Comparison of ENCODE assay signal across 8 cellular contexts in the genomic region with DNA sequence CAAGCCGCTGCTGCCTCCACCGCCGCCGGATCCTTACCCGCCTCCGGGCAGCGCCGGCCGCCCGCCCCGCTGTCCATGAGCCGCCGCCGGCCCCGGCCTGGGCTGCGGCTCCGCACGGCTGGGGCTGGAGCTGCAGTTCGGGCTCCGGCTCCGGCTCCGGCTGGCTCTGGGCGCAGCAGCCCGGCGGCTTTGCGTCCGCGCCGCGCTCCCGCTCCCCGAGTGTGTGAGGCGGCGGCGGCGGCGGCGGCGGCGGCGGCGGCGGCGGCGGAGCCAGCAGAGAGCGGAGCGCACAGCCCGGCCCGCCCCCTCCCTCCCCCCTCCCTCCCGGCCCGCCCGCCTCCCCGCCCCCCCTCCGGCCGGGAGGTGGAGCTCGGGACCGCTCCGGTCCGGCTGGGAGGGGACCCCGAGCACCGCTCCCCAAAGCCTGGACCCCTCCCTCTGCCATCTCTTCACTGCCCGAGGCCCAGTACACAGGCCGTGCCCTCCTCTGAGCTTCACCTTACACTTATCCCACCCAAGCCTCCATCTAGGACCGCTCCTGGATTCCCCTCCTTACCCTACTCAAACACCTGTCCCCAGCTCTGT. TPM values are rescaled to one million over a fixed set of nuclear protein-coding genes. Genes with fewer than 3 reads are reported as not detected.
A peak's percentile ranks its signal among the peaks of the same experiment; 100 is the strongest.
DNase-seq lines count a peak whose midpoint lies in the region; ATAC-seq and TF ChIP-seq lines count a peak whose summit lies in the region.

A gene (minus strand): TSS at position 225 of the 585 bp plus-strand sequence. CDS start 148 bp downstream, at position 77.

- ATAC-seq in activated CD4-positive, alpha-beta T cell treated with anti-CD3 and anti-CD28 coated beads for 36 hours: peak; percentile 31
- peak; percentile 46 for ATAC-seq in SK-N-SH treated with all-trans-retinoic acid at 6 μM for 48 hours
- ATAC-seq in left lobe of liver: peak; percentile 55
- peak; percentile 31 for ATAC-seq in stimulated activated memory B cell treated with anti-CD40 and anti-IgM and Interleukin-4, amounts not matched to agents 10 μg/mL and 1 μg/mL and 100 μg/mL, for 72 hours
- ATAC-seq in GM21447 (IDR thresholded peaks at IDR 0.05; ENCODE audit: unreplicated experiment): no peak

- peaks cover 65% of the 10 kb centered on the region for H3K27me3 Mint-ChIP-seq in activated CD4-positive, alpha-beta T cell treated with anti-CD3 and anti-CD28 coated beads for 36 hours
- H3K27me3 Mint-ChIP-seq in stimulated activated memory B cell treated with anti-CD40 and anti-IgM and Interleukin-4, amounts not matched to agents 10 μg/mL and 1 μg/mL and 100 μg/mL, for 72 hours: peaks cover 90% of the 10 kb centered on the region

- peak within 1 kb of the TSS; percentile 59 for H3K4me3 Mint-ChIP-seq in activated CD4-positive, alpha-beta T cell treated with anti-CD3 and anti-CD28 coated beads for 36 hours
- peak within 1 kb of the TSS; percentile 64 for H3K4me3 Mint-ChIP-seq in stimulated activated memory B cell treated with anti-CD40 and anti-IgM and Interleukin-4, amounts not matched to agents 10 μg/mL and 1 μg/mL and 100 μg/mL, for 72 hours

- H3K9me3 Mint-ChIP-seq in activated CD4-positive, alpha-beta T cell treated with anti-CD3 and anti-CD28 coated beads for 36 hours (ENCODE audit: low read depth): no peaks in the 10 kb centered on the region
- no peaks in the 10 kb centered on the region for H3K9me3 Mint-ChIP-seq in stimulated activated memory B cell treated with anti-CD40 and anti-IgM and Interleukin-4, amounts not matched to agents 10 μg/mL and 1 μg/mL and 100 μg/mL, for 72 hours

- POLR2A ChIA-PET in activated CD4-positive, alpha-beta T cell treated with anti-CD3 and anti-CD28 coated beads for 36 hours (lab: Charles Lee): interaction anchor here (0.6 to 1.6 kb wide), 3 partner anchors 46 to 185 kb away, joined by 3 read pairs; no protein-coding TSS in a partner anchor

- no peak within 1 kb of the TSS for H3K27ac Mint-ChIP-seq in activated CD4-positive, alpha-beta T cell treated with anti-CD3 and anti-CD28 coated beads for 36 hours
- no peak within 1 kb of the TSS for H3K27ac Mint-ChIP-seq in stimulated activated memory B cell treated with anti-CD40 and anti-IgM and Interleukin-4, amounts not matched to agents 10 μg/mL and 1 μg/mL and 100 μg/mL, for 72 hours

- intact Hi-C loops in activated CD4-positive, alpha-beta T cell treated with anti-CD3 and anti-CD28 coated beads for 36 hours (cut with DNase I, micrococcal nuclease): loop anchor here in 1 of 2 experiments (2.0 to 5.0 kb wide), 2 partner anchors 67 to 89 kb away; a partner anchor contains a TSS

- peak; percentile 50 for DNase-seq in activated CD4-positive, alpha-beta T cell treated with anti-CD3 and anti-CD28 coated beads for 36 hours
- no peak for DNase-seq in activated CD4-positive, alpha-beta T cell treated with anti-CD3 and anti-CD28 coated beads for 1 hour
- DNase-seq in dermis blood vessel endothelial cell (peak; percentile 67), left lobe of liver (ENCODE audit: low spot score) (peak; percentile 62), AML-193 (lab: John Stamatoyannopoulos, UW) (no peak)

- CTCF ChIA-PET in activated CD4-positive, alpha-beta T cell treated with anti-CD3 and anti-CD28 coated beads for 36 hours (lab: Charles Lee): interaction anchor here (0.8 to 7.6 kb wide), 30 partner anchors 15 to 561 kb away, joined by 3 to 114 read pairs (median 5); a partner anchor contains a TSS

- H3K36me3 Mint-ChIP-seq in activated CD4-positive, alpha-beta T cell treated with anti-CD3 and anti-CD28 coated beads for 36 hours (ENCODE audit: low read depth): no peaks in the 10 kb centered on the region
- no peaks in the 10 kb centered on the region for H3K36me3 Mint-ChIP-seq in stimulated activated memory B cell treated with anti-CD40 and anti-IgM and Interleukin-4, amounts not matched to agents 10 μg/mL and 1 μg/mL and 100 μg/mL, for 72 hours

- peaks cover 19% of the 10 kb centered on the region for H3K4me1 Mint-ChIP-seq in activated CD4-positive, alpha-beta T cell treated with anti-CD3 and anti-CD28 coated beads for 36 hours
- H3K4me1 Mint-ChIP-seq in stimulated activated memory B cell treated with anti-CD40 and anti-IgM and Interleukin-4, amounts not matched to agents 10 μg/mL and 1 μg/mL and 100 μg/mL, for 72 hours: peaks cover 29% of the 10 kb centered on the region

TF ChIP-seq in SK-N-SH treated with all-trans-retinoic acid at 6 μM for 48 hours, 23 proteins besides CTCF, POLR2A, EP300 and RAD21:
- TF ChIP-seq ZNF565 (CRISPR knock-in tag; conservative IDR thresholded peaks at IDR 0.05; ENCODE audit: low read depth) (no peak), ZFP30 (CRISPR knock-in tag; IDR thresholded peaks at IDR 0.05) (no peak), ZNF8 (CRISPR knock-in tag; IDR thresholded peaks at IDR 0.05) (no peak), RARB (CRISPR knock-in tag; IDR thresholded peaks at IDR 0.05) (no peak), ESRRG (CRISPR knock-in tag; IDR thresholded peaks at IDR 0.05) (no peak), PPARA (CRISPR knock-in tag; IDR thresholded peaks at IDR 0.05; ENCODE audit: borderline replicate concordance) (no peak), OSR1 (CRISPR knock-in tag; IDR thresholded peaks at IDR 0.05) (no peak), ZFP3 (CRISPR knock-in tag; IDR thresholded peaks at IDR 0.05) (no peak), TCF4 (CRISPR knock-in tag; IDR thresholded peaks at IDR 0.05; ENCODE audit: borderline replicate concordance) (no peak), ZNF70 (CRISPR knock-in tag; IDR thresholded peaks at IDR 0.05) (no peak), ARNTL (CRISPR knock-in tag; IDR thresholded peaks at IDR 0.05; ENCODE audit: borderline replicate concordance, low read depth) (no peak)
- TF ChIP-seq, protein P1, sequence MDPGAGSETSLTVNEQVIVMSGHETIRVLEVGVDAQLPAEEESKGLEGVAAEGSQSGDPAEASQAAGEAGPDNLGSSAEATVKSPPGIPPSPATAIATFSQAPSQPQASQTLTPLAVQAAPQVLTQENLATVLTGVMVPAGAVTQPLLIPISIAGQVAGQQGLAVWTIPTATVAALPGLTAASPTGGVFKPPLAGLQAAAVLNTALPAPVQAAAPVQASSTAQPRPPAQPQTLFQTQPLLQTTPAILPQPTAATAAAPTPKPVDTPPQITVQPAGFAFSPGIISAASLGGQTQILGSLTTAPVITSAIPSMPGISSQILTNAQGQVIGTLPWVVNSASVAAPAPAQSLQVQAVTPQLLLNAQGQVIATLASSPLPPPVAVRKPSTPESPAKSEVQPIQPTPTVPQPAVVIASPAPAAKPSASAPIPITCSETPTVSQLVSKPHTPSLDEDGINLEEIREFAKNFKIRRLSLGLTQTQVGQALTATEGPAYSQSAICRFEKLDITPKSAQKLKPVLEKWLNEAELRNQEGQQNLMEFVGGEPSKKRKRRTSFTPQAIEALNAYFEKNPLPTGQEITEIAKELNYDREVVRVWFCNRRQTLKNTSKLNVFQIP (CRISPR knock-in tag; IDR thresholded peaks at IDR 0.05; ENCODE audit: borderline replicate concordance, low read depth): no peak
- TF ChIP-seq, protein P2, sequence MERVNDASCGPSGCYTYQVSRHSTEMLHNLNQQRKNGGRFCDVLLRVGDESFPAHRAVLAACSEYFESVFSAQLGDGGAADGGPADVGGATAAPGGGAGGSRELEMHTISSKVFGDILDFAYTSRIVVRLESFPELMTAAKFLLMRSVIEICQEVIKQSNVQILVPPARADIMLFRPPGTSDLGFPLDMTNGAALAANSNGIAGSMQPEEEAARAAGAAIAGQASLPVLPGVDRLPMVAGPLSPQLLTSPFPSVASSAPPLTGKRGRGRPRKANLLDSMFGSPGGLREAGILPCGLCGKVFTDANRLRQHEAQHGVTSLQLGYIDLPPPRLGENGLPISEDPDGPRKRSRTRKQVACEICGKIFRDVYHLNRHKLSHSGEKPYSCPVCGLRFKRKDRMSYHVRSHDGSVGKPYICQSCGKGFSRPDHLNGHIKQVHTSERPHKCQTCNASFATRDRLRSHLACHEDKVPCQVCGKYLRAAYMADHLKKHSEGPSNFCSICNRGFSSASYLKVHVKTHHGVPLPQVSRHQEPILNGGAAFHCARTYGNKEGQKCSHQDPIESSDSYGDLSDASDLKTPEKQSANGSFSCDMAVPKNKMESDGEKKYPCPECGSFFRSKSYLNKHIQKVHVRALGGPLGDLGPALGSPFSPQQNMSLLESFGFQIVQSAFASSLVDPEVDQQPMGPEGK (CRISPR knock-in tag; IDR thresholded peaks at IDR 0.05; ENCODE audit: borderline replicate concordance): no peak
- TF ChIP-seq, protein P3, sequence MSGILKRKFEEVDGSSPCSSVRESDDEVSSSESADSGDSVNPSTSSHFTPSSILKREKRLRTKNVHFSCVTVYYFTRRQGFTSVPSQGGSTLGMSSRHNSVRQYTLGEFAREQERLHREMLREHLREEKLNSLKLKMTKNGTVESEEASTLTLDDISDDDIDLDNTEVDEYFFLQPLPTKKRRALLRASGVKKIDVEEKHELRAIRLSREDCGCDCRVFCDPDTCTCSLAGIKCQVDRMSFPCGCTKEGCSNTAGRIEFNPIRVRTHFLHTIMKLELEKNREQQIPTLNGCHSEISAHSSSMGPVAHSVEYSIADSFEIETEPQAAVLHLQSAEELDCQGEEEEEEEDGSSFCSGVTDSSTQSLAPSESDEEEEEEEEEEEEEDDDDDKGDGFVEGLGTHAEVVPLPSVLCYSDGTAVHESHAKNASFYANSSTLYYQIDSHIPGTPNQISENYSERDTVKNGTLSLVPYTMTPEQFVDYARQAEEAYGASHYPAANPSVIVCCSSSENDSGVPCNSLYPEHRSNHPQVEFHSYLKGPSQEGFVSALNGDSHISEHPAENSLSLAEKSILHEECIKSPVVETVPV (CRISPR knock-in tag; IDR thresholded peaks at IDR 0.05): no peak

RNA-seq across cellular contexts. Expression of the gene that starts here (rescaled TPM):
- not detected for total RNA-seq in activated CD4-positive, alpha-beta T cell treated with anti-CD3 and anti-CD28 coated beads for 36 hours
- total RNA-seq in dermis blood vessel endothelial cell (94.4 and 162 TPM in 2 replicates), left lobe of liver (33.2 TPM)

Comparison
In these comparisons a context has a peak if more than half of its experiments do, and no peak if none do; other contexts are left out.
1. RNA of the gene that starts here (total RNA-seq): 94.4 to 162 TPM in dermis blood vessel endothelial cell and 33.2 TPM in left lobe of liver (single experiment); not detected in activated CD4-positive, alpha-beta T cell treated with anti-CD3 and anti-CD28 coated beads for 36 hours; every median in the first group is over 10 times any median in the second.
2. Peak in DNase-seq and ATAC-seq in activated CD4-positive, alpha-beta T cell treated with anti-CD3 and anti-CD28 coated beads for 36 hours; RNA of the gene not detected or under 1 TPM.
3. DNase-seq: peak in dermis blood vessel endothelial cell (single experiment) and left lobe of liver (single experiment); none in activated CD4-positive, alpha-beta T cell treated with anti-CD3 and anti-CD28 coated beads for 1 hour (single experiment) and AML-193 (0 of 2).